2 cellular contexts compared by ENCODE assay signal in the genomic region with DNA sequence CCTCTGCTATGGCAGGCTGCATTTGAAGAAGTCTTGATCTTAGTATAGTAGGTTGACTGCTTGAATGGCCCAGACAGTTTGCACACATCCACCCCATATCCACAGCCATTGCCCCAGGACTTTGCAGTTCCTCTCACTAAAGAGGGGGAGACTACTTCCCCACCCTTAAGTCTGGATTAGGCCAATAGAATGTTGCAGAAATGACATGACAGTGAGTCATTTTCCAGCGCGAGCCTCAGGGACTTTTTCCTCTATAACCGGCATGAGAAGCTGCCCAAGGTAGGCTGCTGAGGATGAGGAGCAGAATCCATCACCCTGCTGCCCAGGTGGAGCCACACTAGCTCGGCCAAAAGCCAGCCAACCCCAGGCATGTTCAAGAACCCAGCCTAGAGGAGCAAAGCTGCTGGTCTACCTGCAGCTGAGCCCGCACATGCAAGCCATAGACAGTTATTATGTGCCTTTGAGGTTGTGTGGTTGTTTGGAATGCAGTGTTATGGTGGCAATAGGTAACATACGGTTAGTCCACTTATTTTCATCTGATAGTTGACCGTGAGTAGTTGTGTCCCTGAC.
A peak's percentile ranks its signal among the peaks of the same experiment; 100 is the strongest.
TF ChIP-seq lines count a peak whose summit lies in the region.

No MANE protein-coding gene starts in this region.

TF ChIP-seq in SK-N-SH, 30 proteins besides CTCF, POLR2A, EP300 and RAD21:
- TF ChIP-seq, protein P1, sequence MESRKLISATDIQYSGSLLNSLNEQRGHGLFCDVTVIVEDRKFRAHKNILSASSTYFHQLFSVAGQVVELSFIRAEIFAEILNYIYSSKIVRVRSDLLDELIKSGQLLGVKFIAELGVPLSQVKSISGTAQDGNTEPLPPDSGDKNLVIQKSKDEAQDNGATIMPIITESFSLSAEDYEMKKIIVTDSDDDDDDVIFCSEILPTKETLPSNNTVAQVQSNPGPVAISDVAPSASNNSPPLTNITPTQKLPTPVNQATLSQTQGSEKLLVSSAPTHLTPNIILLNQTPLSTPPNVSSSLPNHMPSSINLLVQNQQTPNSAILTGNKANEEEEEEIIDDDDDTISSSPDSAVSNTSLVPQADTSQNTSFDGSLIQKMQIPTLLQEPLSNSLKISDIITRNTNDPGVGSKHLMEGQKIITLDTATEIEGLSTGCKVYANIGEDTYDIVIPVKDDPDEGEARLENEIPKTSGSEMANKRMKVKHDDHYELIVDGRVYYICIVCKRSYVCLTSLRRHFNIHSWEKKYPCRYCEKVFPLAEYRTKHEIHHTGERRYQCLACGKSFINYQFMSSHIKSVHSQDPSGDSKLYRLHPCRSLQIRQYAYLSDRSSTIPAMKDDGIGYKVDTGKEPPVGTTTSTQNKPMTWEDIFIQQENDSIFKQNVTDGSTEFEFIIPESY (IDR thresholded peaks at IDR 0.05; ENCODE audit: borderline replicate concordance, low read depth): no peak
- peak; percentile 32; the same call in 1 of the 2 replicates for TF ChIP-seq FOSL2 (IDR thresholded peaks at IDR 0.05; ENCODE audit: borderline replicate concordance, low read depth)
- TF ChIP-seq, protein P2, sequence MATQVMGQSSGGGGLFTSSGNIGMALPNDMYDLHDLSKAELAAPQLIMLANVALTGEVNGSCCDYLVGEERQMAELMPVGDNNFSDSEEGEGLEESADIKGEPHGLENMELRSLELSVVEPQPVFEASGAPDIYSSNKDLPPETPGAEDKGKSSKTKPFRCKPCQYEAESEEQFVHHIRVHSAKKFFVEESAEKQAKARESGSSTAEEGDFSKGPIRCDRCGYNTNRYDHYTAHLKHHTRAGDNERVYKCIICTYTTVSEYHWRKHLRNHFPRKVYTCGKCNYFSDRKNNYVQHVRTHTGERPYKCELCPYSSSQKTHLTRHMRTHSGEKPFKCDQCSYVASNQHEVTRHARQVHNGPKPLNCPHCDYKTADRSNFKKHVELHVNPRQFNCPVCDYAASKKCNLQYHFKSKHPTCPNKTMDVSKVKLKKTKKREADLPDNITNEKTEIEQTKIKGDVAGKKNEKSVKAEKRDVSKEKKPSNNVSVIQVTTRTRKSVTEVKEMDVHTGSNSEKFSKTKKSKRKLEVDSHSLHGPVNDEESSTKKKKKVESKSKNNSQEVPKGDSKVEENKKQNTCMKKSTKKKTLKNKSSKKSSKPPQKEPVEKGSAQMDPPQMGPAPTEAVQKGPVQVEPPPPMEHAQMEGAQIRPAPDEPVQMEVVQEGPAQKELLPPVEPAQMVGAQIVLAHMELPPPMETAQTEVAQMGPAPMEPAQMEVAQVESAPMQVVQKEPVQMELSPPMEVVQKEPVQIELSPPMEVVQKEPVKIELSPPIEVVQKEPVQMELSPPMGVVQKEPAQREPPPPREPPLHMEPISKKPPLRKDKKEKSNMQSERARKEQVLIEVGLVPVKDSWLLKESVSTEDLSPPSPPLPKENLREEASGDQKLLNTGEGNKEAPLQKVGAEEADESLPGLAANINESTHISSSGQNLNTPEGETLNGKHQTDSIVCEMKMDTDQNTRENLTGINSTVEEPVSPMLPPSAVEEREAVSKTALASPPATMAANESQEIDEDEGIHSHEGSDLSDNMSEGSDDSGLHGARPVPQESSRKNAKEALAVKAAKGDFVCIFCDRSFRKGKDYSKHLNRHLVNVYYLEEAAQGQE (IDR thresholded peaks at IDR 0.05; ENCODE audit: low read depth, low read length): no peak
- TF ChIP-seq, protein P3, sequence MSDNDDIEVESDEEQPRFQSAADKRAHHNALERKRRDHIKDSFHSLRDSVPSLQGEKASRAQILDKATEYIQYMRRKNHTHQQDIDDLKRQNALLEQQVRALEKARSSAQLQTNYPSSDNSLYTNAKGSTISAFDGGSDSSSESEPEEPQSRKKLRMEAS (IDR thresholded peaks at IDR 0.05; ENCODE audit: low read depth): no peak
- no peak for TF ChIP-seq FOXJ3 (CRISPR knock-in tag; IDR thresholded peaks at IDR 0.05)
- TF ChIP-seq, protein P4, sequence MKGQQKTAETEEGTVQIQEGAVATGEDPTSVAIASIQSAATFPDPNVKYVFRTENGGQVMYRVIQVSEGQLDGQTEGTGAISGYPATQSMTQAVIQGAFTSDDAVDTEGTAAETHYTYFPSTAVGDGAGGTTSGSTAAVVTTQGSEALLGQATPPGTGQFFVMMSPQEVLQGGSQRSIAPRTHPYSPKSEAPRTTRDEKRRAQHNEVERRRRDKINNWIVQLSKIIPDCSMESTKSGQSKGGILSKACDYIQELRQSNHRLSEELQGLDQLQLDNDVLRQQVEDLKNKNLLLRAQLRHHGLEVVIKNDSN (IDR thresholded peaks at IDR 0.05; ENCODE audit: borderline replicate concordance, low read depth): no peak
- no peak for TF ChIP-seq TCF12 (IDR thresholded peaks at IDR 0.05)
- TF ChIP-seq MXI1 (IDR thresholded peaks at IDR 0.05; ENCODE audit: low read depth, low read length): no peak
- TF ChIP-seq RXRA (IDR thresholded peaks at IDR 0.05; ENCODE audit: borderline replicate concordance, low read depth): no peak
TF ChIP-seq in SK-N-SH: peak in this region for 1.

TF ChIP-seq in SK-N-SH treated with all-trans-retinoic acid at 6 μM for 48 hours, 23 proteins besides CTCF, POLR2A, EP300 and RAD21 (continued from another document):
- TF ChIP-seq, protein P5, sequence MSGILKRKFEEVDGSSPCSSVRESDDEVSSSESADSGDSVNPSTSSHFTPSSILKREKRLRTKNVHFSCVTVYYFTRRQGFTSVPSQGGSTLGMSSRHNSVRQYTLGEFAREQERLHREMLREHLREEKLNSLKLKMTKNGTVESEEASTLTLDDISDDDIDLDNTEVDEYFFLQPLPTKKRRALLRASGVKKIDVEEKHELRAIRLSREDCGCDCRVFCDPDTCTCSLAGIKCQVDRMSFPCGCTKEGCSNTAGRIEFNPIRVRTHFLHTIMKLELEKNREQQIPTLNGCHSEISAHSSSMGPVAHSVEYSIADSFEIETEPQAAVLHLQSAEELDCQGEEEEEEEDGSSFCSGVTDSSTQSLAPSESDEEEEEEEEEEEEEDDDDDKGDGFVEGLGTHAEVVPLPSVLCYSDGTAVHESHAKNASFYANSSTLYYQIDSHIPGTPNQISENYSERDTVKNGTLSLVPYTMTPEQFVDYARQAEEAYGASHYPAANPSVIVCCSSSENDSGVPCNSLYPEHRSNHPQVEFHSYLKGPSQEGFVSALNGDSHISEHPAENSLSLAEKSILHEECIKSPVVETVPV (CRISPR knock-in tag; IDR thresholded peaks at IDR 0.05): no peak
- TF ChIP-seq SNAI2 (CRISPR knock-in tag; IDR thresholded peaks at IDR 0.05) (no peak), ESRRG (CRISPR knock-in tag; IDR thresholded peaks at IDR 0.05) (no peak), BACH2 (CRISPR knock-in tag; IDR thresholded peaks at IDR 0.05; ENCODE audit: borderline replicate concordance) (no peak), TCF4 (CRISPR knock-in tag; IDR thresholded peaks at IDR 0.05; ENCODE audit: borderline replicate concordance) (no peak), ZFP30 (CRISPR knock-in tag; IDR thresholded peaks at IDR 0.05) (no peak), ZFP3 (CRISPR knock-in tag; IDR thresholded peaks at IDR 0.05) (no peak)
- TF ChIP-seq, protein P6, sequence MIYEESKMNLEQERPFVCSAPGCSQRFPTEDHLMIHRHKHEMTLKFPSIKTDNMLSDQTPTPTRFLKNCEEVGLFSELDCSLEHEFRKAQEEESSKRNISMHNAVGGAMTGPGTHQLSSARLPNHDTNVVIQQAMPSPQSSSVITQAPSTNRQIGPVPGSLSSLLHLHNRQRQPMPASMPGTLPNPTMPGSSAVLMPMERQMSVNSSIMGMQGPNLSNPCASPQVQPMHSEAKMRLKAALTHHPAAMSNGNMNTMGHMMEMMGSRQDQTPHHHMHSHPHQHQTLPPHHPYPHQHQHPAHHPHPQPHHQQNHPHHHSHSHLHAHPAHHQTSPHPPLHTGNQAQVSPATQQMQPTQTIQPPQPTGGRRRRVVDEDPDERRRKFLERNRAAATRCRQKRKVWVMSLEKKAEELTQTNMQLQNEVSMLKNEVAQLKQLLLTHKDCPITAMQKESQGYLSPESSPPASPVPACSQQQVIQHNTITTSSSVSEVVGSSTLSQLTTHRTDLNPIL (CRISPR knock-in tag; IDR thresholded peaks at IDR 0.05; ENCODE audit: low read depth): no peak
- TF ChIP-seq, protein P7, sequence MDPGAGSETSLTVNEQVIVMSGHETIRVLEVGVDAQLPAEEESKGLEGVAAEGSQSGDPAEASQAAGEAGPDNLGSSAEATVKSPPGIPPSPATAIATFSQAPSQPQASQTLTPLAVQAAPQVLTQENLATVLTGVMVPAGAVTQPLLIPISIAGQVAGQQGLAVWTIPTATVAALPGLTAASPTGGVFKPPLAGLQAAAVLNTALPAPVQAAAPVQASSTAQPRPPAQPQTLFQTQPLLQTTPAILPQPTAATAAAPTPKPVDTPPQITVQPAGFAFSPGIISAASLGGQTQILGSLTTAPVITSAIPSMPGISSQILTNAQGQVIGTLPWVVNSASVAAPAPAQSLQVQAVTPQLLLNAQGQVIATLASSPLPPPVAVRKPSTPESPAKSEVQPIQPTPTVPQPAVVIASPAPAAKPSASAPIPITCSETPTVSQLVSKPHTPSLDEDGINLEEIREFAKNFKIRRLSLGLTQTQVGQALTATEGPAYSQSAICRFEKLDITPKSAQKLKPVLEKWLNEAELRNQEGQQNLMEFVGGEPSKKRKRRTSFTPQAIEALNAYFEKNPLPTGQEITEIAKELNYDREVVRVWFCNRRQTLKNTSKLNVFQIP (CRISPR knock-in tag; IDR thresholded peaks at IDR 0.05; ENCODE audit: borderline replicate concordance, low read depth): no peak
